In genomic region chr14:31449971-31450610, GRCh38 we compare ENCODE assay signal across 8 cellular contexts. TPM values are rescaled to one million over a fixed set of nuclear protein-coding genes. Genes with fewer than 3 reads are reported as not detected.
DNase-seq lines count a peak whose midpoint lies in the region; ATAC-seq and TF ChIP-seq lines count a peak whose summit lies in the region.

No MANE protein-coding gene starts in this region.

- H4K8ac ChIP-seq in H9 (replicated peaks; ENCODE audit: insufficient read length, low read depth, low read length): no peak overlapping the region

- H3K79me1 ChIP-seq in H9 (ENCODE audit: insufficient read depth, low read depth, low read length, poor library complexity, severe bottlenecking): no peaks in the 10 kb centered on the region

- no peak overlapping the region for H4K91ac ChIP-seq in H9 (ENCODE audit: insufficient read length, low read depth, low read length)

- H3K27ac Mint-ChIP-seq in H9: no peak overlapping the region
- no peak overlapping the region for H3K27ac Mint-ChIP-seq in chondrocyte (ENCODE audit: unreplicated experiment)
- no peak overlapping the region for H3K27ac Mint-ChIP-seq in memory B cell

- no peak overlapping the region for H3K56ac ChIP-seq in H9 (ENCODE audit: insufficient read length, low read depth, low read length)

- no peak overlapping the region for H3K4me3 Mint-ChIP-seq in H9
- H3K4me3 Mint-ChIP-seq in chondrocyte (ENCODE audit: unreplicated experiment): no peak overlapping the region
- no peak overlapping the region for H3K4me3 Mint-ChIP-seq in memory B cell

- H2BK5ac ChIP-seq in H9 (ENCODE audit: insufficient read length, low read length): no peak overlapping the region

- H3K36me3 Mint-ChIP-seq in H9 (ENCODE audit: insufficient read depth in 1 of 3, low read depth in 3 of 3): peaks cover 10 to 37% (median 26%) of the 10 kb centered on the region in 3 experiments; a peak in 6 of 7 replicates
- peaks cover 17% of the 10 kb centered on the region for H3K36me3 Mint-ChIP-seq in chondrocyte (ENCODE audit: low read depth)
- H3K36me3 Mint-ChIP-seq in memory B cell: peaks cover 15% of the 10 kb centered on the region

- H3K4me1 Mint-ChIP-seq in H9 (no peaks in the 10 kb centered on the region), chondrocyte (ENCODE audit: low read depth) (peaks cover 17% of the 10 kb centered on the region), memory B cell (no peaks in the 10 kb centered on the region)

- DNase-seq in EH (ENCODE audit: low read depth) (peak; percentile 62), H9 (no peak), NCI-H69 (lab: John Stamatoyannopoulos, UW) (peak; percentile 58), chondrocyte (ENCODE audit: low spot score) (no peak), memory B cell (ENCODE audit: low spot score in 2 of 2) (peak in 1 of 2 donors; percentile 9), NCI-H526 treated with DMSO at 0.1 percent for 48 hours (lab: John Stamatoyannopoulos, UW) (no peak)
- DNase-seq in activated CD4-positive, CD25-positive, alpha-beta regulatory T cell treated with anti-CD3 and anti-CD28 coated beads, Interleukin-2, amount 50 U/mL, for 72 hours: no peak

- H4K5ac ChIP-seq in H9 (ENCODE audit: insufficient read length, low read depth, low read length): no peak overlapping the region

- H3K9me3 ChIP-seq in H9 (ENCODE audit: control insufficient read depth, low read depth, low read length): no peaks in the 10 kb centered on the region

- ATAC-seq in memory B cell (ENCODE audit: low read depth) (peak; percentile 49), HG02973 (IDR thresholded peaks at IDR 0.05; ENCODE audit: unreplicated experiment) (no peak)

- H2AK5ac ChIP-seq in H9 (ENCODE audit: insufficient read length, low read length): no peak overlapping the region

- H3K18ac ChIP-seq in H9 (ENCODE audit: insufficient read length, low read depth, low read length): no peak overlapping the region

- H2BK12ac ChIP-seq in H9 (ENCODE audit: insufficient read length, low read depth, low read length): no peak overlapping the region

- H3K9me3 Mint-ChIP-seq in H9 (no peaks in the 10 kb centered on the region), chondrocyte (ENCODE audit: low read depth) (no peaks in the 10 kb centered on the region), memory B cell (no peaks in the 10 kb centered on the region)

- no peak overlapping the region for H3K23ac ChIP-seq in H9 (ENCODE audit: insufficient read length, low read depth, low read length)

- no peak overlapping the region for H2BK15ac ChIP-seq in H9 (ENCODE audit: low read depth, low read length)

- no peaks in the 10 kb centered on the region for H4K20me1 ChIP-seq in H9 (ENCODE audit: control insufficient read depth, insufficient read depth, insufficient read length)

- H3K4me2 ChIP-seq in H9 (ENCODE audit: insufficient read depth, insufficient read length, low read length): no peak overlapping the region

- H3T11ph ChIP-seq in H9 (ENCODE audit: low read length): no peak overlapping the region

- TF ChIP-seq CTCF in H9 (conservative IDR thresholded peaks at IDR 0.05): peak; percentile 58
- peak; percentile 83 for TF ChIP-seq CTCF in chondrocyte (IDR thresholded peaks at IDR 0.05)

- H3K27ac ChIP-seq in H9 (ENCODE audit: insufficient read length, low read depth, low read length): no peak overlapping the region

- H3K27me3 ChIP-seq in H9 (ENCODE audit: insufficient read depth, low read length): no peaks in the 10 kb centered on the region

- no peak overlapping the region for H2AFZ ChIP-seq in H9 (ENCODE audit: low read length)

- H3K23me2 ChIP-seq in H9 (ENCODE audit: insufficient read length, low read depth, low read length, poor library complexity, severe bottlenecking): no peaks in the 10 kb centered on the region

- no peak overlapping the region for H2BK120ac ChIP-seq in H9 (ENCODE audit: low read depth, low read length, poor library complexity, severe bottlenecking)

- H3K9ac ChIP-seq in H9 (ENCODE audit: extremely low read depth, insufficient read length, low read length): no peak overlapping the region

- no peak overlapping the region for H2BK20ac ChIP-seq in H9 (ENCODE audit: low read depth, low read length, poor library complexity, severe bottlenecking)

- H3K27me3 Mint-ChIP-seq in H9 (ENCODE audit: low read depth) (no peaks in the 10 kb centered on the region), chondrocyte (ENCODE audit: low read depth) (no peaks in the 10 kb centered on the region), memory B cell (no peaks in the 10 kb centered on the region)

- no peaks in the 10 kb centered on the region for H3K4me1 ChIP-seq in H9 (ENCODE audit: insufficient read depth, low read length)

- H3K4ac ChIP-seq in H9 (ENCODE audit: low read depth, low read length): no peak overlapping the region

- H3K79me2 ChIP-seq in H9 (ENCODE audit: insufficient read depth, low read length): no peaks in the 10 kb centered on the region

- WGBS in H9 (ENCODE audit: extremely low coverage, insufficient read length, low lambda C conversion rate): no CpG with 5 or more reads among the region's 2 CpGs

- no peak overlapping the region for H3K14ac ChIP-seq in H9 (ENCODE audit: insufficient read depth, low read length)

RNA-seq across cellular contexts. Expression of gene DTD2, which starts 7.2 kb away (rescaled TPM):
- total RNA-seq in H9 (2021) (14.8 and 15.6 TPM in 2 replicates), chondrocyte (29.5 to 36.1 TPM (median 34.1 TPM) in 3 replicates)

RNA-seq across cellular contexts. Expression of gene HEATR5A, which starts 29.7 kb away (rescaled TPM):
- total RNA-seq in H9 (2021) (21.2 and 23.9 TPM in 2 replicates), chondrocyte (57.7 to 74.0 TPM (median 59.3 TPM) in 3 replicates)

RNA-seq across cellular contexts. Expression of gene GPR33, which starts 37.7 kb away (rescaled TPM):
- total RNA-seq in H9 (2021) (not detected in 2 replicates), chondrocyte (not detected in 3 replicates)

Comparison
In these comparisons a context has a peak if more than half of its experiments do, and no peak if none do; other contexts are left out.
1. DNase-seq: peak in EH (single experiment) and NCI-H69 (single experiment); none in H9 (single experiment), chondrocyte (single experiment), activated CD4-positive, CD25-positive, alpha-beta regulatory T cell treated with anti-CD3 and anti-CD28 coated beads, Interleukin-2, amount 50 U/mL, for 72 hours (single experiment) and NCI-H526 treated with DMSO at 0.1 percent for 48 hours (single experiment).